ENCODE assay signal across 8 cellular contexts in the genomic region with DNA sequence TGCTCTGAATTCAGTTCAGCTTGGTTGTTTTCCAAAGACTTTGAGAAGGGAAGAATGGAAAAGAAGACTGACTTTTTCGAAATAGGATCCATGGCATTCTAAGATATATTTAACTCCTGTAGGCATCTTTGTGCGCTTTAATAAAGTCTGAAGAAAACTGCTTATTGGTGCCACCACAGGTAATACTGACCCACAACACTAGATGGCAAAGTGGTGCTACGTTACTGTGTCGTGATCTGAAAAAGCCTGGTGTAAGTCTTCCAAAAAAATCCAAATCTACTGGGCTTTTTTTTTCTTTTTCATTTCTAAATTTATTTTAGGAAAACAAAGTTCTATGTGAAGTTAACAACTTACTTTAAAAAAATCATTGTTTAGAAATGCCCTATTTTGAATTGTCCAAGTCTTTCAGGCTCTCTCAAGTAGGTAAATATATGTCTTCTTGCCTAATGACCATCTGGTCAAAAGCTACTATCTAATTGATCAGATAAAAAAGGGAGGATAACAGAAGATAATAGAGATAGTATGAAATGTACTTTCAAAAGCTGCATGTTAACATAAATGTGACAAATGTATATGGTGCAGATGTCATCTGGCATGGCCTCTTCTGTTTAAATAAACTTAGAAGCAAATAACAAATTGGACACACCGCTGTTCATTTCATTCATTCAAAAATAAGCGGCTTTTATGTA.
A peak's percentile ranks its signal among the peaks of the same experiment; 100 is the strongest.
DNase-seq lines count a peak whose midpoint lies in the region; ATAC-seq, FAIRE-seq and TF ChIP-seq lines count a peak whose summit lies in the region.

No MANE protein-coding gene starts in this region.

- in situ Hi-C loops in astrocyte of the cerebellum (cut with HindIII; ENCODE audit: low sequenced_read_pairs) = no loop called here

- TF ChIP-seq CTCF in astrocyte of the cerebellum (IDR thresholded peaks at IDR 0.05; ENCODE audit: low read depth, low read length, missing control alignments) = peak; percentile 62

- ATAC-seq in HG03354 (IDR thresholded peaks at IDR 0.05; ENCODE audit: poor library complexity, severe bottlenecking, unreplicated experiment) (peak; percentile 67), GM19395 (IDR thresholded peaks at IDR 0.05; ENCODE audit: unreplicated experiment) (no peak)

- H3K4me3 ChIP-seq in astrocyte of the cerebellum (ENCODE audit: low read depth, low read length) = no peak overlapping the region

- FAIRE-seq in islet of Langerhans (lab: Jason Lieb, UNC) = peak; percentile 100

- DNase-seq in DMS53 treated with DMSO at 0.1 percent for 48 hours (lab: John Stamatoyannopoulos, UW; ENCODE audit: unreplicated experiment) (peak; percentile 24), NOMO-1 treated with DMSO at 0.1 percent for 48 hours (lab: John Stamatoyannopoulos, UW; ENCODE audit: unreplicated experiment) (peak; percentile 45), astrocyte of the cerebellum (ENCODE audit: low read depth) (peak; percentile 38), GM19240 (ENCODE audit: insufficient read length, low spot score) (no peak)
- peak; percentile 3 to 6 for DNase-seq in stimulated activated CD4-positive, alpha-beta T cell treated with anti-CD3 and anti-CD28 coated beads, Interleukin-4, amount 100 ng/mL, for 4 hours
